Comparison of ENCODE assay signal across 9 cellular contexts in genomic region chr3:125212096-125212508, GRCh38. TPM values are rescaled to one million over a fixed set of nuclear protein-coding genes. Genes with fewer than 3 reads are reported as not detected.
DNase-seq lines count a peak whose midpoint lies in the region; ATAC-seq and TF ChIP-seq lines count a peak whose summit lies in the region.
"Had no signal": no experiment of that assay in that cellular context is flagged by ENCODE, and none has a peak within 500 bp of the region (broad histone marks: within the 10 kb centered on the region; RNA-seq: fewer than 3 reads in every experiment).

No MANE protein-coding gene starts in this region.

- peak overlapping the region; percentile 56 for H3K4me3 ChIP-seq in GM06990 (replicated peaks; ENCODE audit: low read depth, low read length)
- H3K4me3 ChIP-seq in parathyroid adenoma (ENCODE audit: low read depth, low read length), result peak overlapping the region; percentile 67

- H3K27me3 ChIP-seq in GM06990 (replicated peaks; ENCODE audit: control insufficient read depth, insufficient read depth, low read length) (no peaks in the 10 kb centered on the region), parathyroid adenoma (ENCODE audit: control insufficient read depth, insufficient read depth, low read length) (no peaks in the 10 kb centered on the region)

- peak overlapping the region; percentile 85 for H3K4me2 ChIP-seq in parathyroid adenoma (ENCODE audit: low read length)

- no peaks in the 10 kb centered on the region for H3K9me3 ChIP-seq in parathyroid adenoma (ENCODE audit: control insufficient read depth, low read length)

- ATAC-seq in Right ventricle myocardium superior (ENCODE audit: poor library complexity), result peak; percentile 60
- ATAC-seq in HG03159 (IDR thresholded peaks at IDR 0.05; ENCODE audit: unreplicated experiment), result no peak

- peaks cover 7% of the 10 kb centered on the region for H3K4me1 Mint-ChIP-seq in endothelial cell (ENCODE audit: unreplicated experiment)

- peak overlapping the region; percentile 21 for H3K9ac ChIP-seq in parathyroid adenoma

- peaks cover 3% of the 10 kb centered on the region for H3K36me3 Mint-ChIP-seq in endothelial cell (ENCODE audit: low read depth, unreplicated experiment)

- no peak overlapping the region for H3K27ac Mint-ChIP-seq in endothelial cell (ENCODE audit: unreplicated experiment)

- H3K27ac ChIP-seq in parathyroid adenoma, result no peak overlapping the region

- no peaks in the 10 kb centered on the region for H3K36me3 ChIP-seq in GM06990 (ENCODE audit: control insufficient read depth, insufficient read depth, low read length)
- no peaks in the 10 kb centered on the region for H3K36me3 ChIP-seq in parathyroid adenoma (ENCODE audit: control insufficient read depth, insufficient read depth, low read length)

- peaks cover 11% of the 10 kb centered on the region for H3K27me3 Mint-ChIP-seq in endothelial cell (ENCODE audit: unreplicated experiment)

- H2AFZ ChIP-seq in parathyroid adenoma, result peak overlapping the region; percentile 98

- intact Hi-C loops in Right ventricle myocardium superior (cut with DNase I), result no loop called here

- H3K4me3 Mint-ChIP-seq in endothelial cell (ENCODE audit: unreplicated experiment), result no peak overlapping the region

- H3K9me3 Mint-ChIP-seq in endothelial cell (ENCODE audit: unreplicated experiment), result no peaks in the 10 kb centered on the region

- no peaks in the 10 kb centered on the region for H3K79me2 ChIP-seq in parathyroid adenoma

- no peak for TF ChIP-seq CTCF in GM06990 (IDR thresholded peaks at IDR 0.05; ENCODE audit: insufficient read depth, low read length, poor library complexity, severe bottlenecking)
- TF ChIP-seq CTCF in parathyroid adenoma (IDR thresholded peaks at IDR 0.05), result no peak
- TF ChIP-seq CTCF in endothelial cell (IDR thresholded peaks at IDR 0.05; ENCODE audit: unreplicated experiment), result no peak

- peaks cover 15% of the 10 kb centered on the region for H3K4me1 ChIP-seq in parathyroid adenoma

- DNase-seq in GM06990 (ENCODE audit: extremely low read depth, insufficient read length) (no peak), SK-N-DZ (ENCODE audit: low spot score) (peak; percentile 50), Right ventricle myocardium superior (no peak), endothelial cell (ENCODE audit: low spot score) (no peak), NCI-H2227 treated with DMSO at 0.1 percent for 48 hours (lab: John Stamatoyannopoulos, UW) (no peak), NCI-H1092 (lab: John Stamatoyannopoulos, UW) (no peak)
- DNase-seq: NCI-H446 had no signal

RNA-seq across cellular contexts. Expression of gene SLC12A8, which starts 0.4 kb away (rescaled TPM):
- 2.5 and 2.6 TPM in 2 replicates for polyA plus RNA-seq in SK-N-DZ (2014; cell fraction: cytosol; rRNA removed)
- 2.6 and 3.3 TPM in 2 replicates for polyA plus RNA-seq in SK-N-DZ (2014; cell fraction: nucleus; rRNA removed)
- 0.30 TPM for total RNA-seq in Right ventricle myocardium superior
- total RNA-seq in endothelial cell (ENCODE audit: unreplicated experiment), result 0.54 TPM
